12 cellular contexts compared by ENCODE assay signal in the genomic region with DNA sequence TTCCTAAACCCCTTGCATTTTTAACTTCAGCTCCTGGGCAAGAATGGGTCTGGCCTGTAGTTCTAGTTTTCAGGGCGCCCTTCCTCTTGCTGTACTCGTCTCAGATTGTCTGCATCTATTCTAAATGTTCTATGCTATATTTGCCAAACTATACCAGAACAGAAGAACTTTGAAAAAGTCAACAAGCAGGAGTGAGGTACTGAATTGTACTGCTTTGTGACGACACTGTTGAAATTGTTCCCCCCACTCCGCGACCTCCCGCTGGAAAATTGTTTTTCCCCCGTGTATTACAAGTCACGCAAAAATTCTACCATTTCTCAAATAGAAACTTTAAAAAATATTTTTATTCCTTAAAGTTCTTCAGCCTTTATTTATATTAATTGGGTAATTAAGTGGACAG.
"Had no signal": no experiment of that assay in that cellular context is flagged by ENCODE, and none has a peak within 500 bp of the region (broad histone marks: within the 10 kb centered on the region; RNA-seq: fewer than 3 reads in every experiment).

No MANE protein-coding gene starts in this region.

- H3K27ac Mint-ChIP-seq: dendritic cell treated with granulocyte-macrophage colony-stimulating factor and Interleukin-4, amounts not matched to agents 40 ng/mL and 50 ng/mL, for 4 days had no signal

- H3K36me3 Mint-ChIP-seq: naive B cell had no signal

- H3K9me3 Mint-ChIP-seq: dendritic cell treated with granulocyte-macrophage colony-stimulating factor and Interleukin-4, amounts not matched to agents 40 ng/mL and 50 ng/mL, for 4 days; effector memory CD8-positive, alpha-beta T cell; naive B cell had no signal

- H3K27me3 Mint-ChIP-seq: dendritic cell treated with granulocyte-macrophage colony-stimulating factor and Interleukin-4, amounts not matched to agents 40 ng/mL and 50 ng/mL, for 4 days; effector memory CD8-positive, alpha-beta T cell; naive B cell had no signal

- H3K4me3 Mint-ChIP-seq: dendritic cell treated with granulocyte-macrophage colony-stimulating factor and Interleukin-4, amounts not matched to agents 40 ng/mL and 50 ng/mL, for 4 days; effector memory CD8-positive, alpha-beta T cell; naive B cell had no signal

- DNase-seq: activated naive CD4-positive, alpha-beta T cell; anterior cingulate cortex; cerebellar nuclear complex; effector memory CD8-positive, alpha-beta T cell; foreskin melanocyte; head of caudate nucleus; left colon; naive B cell; small intestine; stimulated activated CD4-positive, alpha-beta T cell treated with anti-CD3 and anti-CD28 coated beads, Interleukin-4, amount 100 ng/mL, for 24 hours; stimulated activated naive CD4-positive, alpha-beta T cell had no signal
